In genomic region chr22:24164823-24165379, GRCh38 we compare ENCODE assay signal across 17 cellular contexts. TPM values are rescaled to one million over a fixed set of nuclear protein-coding genes. Genes with fewer than 3 reads are reported as not detected.
A peak's percentile ranks its signal among the peaks of the same experiment; 100 is the strongest.
DNase-seq lines count a peak whose midpoint lies in the region; ATAC-seq and TF ChIP-seq lines count a peak whose summit lies in the region.
"Had no signal": no experiment of that assay in that cellular context is flagged by ENCODE, and none has a peak within 500 bp of the region (broad histone marks: within the 10 kb centered on the region; RNA-seq: fewer than 3 reads in every experiment).

No MANE protein-coding gene starts in this region.

- no peaks in the 10 kb centered on the region for H3K27me3 ChIP-seq in tibial artery
- no peaks in the 10 kb centered on the region for H3K27me3 ChIP-seq in PC-9 (ENCODE audit: insufficient read depth, low read depth)
- H3K27me3 ChIP-seq: vagina had no signal

- no peaks in the 10 kb centered on the region for H3K79me2 ChIP-seq in PC-9 (ENCODE audit: low read depth)
- H3K79me2 ChIP-seq: parathyroid adenoma had no signal

- intact Hi-C loops in left ventricle myocardium superior (cut with micrococcal nuclease), result no loop called here
- intact Hi-C loops in tibial artery (cut with DNase I; ENCODE audit: low total_unique reads), result loop anchor here (5.0 kb wide), 1 partner anchor 48 kb away; no protein-coding TSS in a partner anchor
- intact Hi-C loops in PC-9 (cut with micrococcal nuclease; ENCODE audit: unreplicated experiment), result no loop called here

- TF ChIP-seq CTCF in tibial artery (IDR thresholded peaks at IDR 0.05) (no peak), PC-9 (conservative IDR thresholded peaks at IDR 0.05) (no peak)

- no peaks in the 10 kb centered on the region for H4K20me1 ChIP-seq in PC-9 (ENCODE audit: insufficient read depth)

- peak overlapping the region; percentile 33 for H3K27ac Mint-ChIP-seq in activated naive CD4-positive, alpha-beta T cell treated with anti-CD3 and anti-CD28 coated beads, Interleukin-2, amount 10 ng/mL, durations not matched to agents 7 days and 5 days
- peak overlapping the region; percentile 27 for H3K27ac Mint-ChIP-seq in T-helper 17 cell

- H3K4me1 Mint-ChIP-seq in activated naive CD4-positive, alpha-beta T cell treated with anti-CD3 and anti-CD28 coated beads, Interleukin-2, amount 10 ng/mL, durations not matched to agents 7 days and 5 days, result peaks cover 7% of the 10 kb centered on the region
- H3K4me1 Mint-ChIP-seq in T-helper 17 cell, result peaks cover 17% of the 10 kb centered on the region

- H3K36me3 ChIP-seq in tibial artery, result peaks cover 55 to 85% (median 75%) of the 10 kb centered on the region in 3 donors
- H3K36me3 ChIP-seq in PC-9 (ENCODE audit: low read depth), result no peaks in the 10 kb centered on the region

- H3K9me2 ChIP-seq in PC-9 (ENCODE audit: insufficient read depth), result no peaks in the 10 kb centered on the region

- peak overlapping the region; percentile 45 to 89 for H3K27ac ChIP-seq in tibial artery
- no peak overlapping the region for H3K27ac ChIP-seq in PC-9
- H3K27ac ChIP-seq: HL-60, parathyroid adenoma, vagina had no signal

- H3K9me3 ChIP-seq in T-helper 17 cell (ENCODE audit: control insufficient read depth, low read length, poor library complexity, severe bottlenecking), result no peaks in the 10 kb centered on the region
- H3K9me3 ChIP-seq in tibial artery, result no peaks in the 10 kb centered on the region
- no peaks in the 10 kb centered on the region for H3K9me3 ChIP-seq in PC-9 (ENCODE audit: insufficient read depth, low read depth)
- H3K9me3 ChIP-seq: vagina had no signal

- no peaks in the 10 kb centered on the region for H3F3A ChIP-seq in PC-9 (ENCODE audit: insufficient read depth, low read depth)

- BruUV-seq in PC-9 (replicated peaks; lab: Mats Ljungman, UMichigan), result no TSS peak

- H3K4me2 ChIP-seq in PC-9, result no peak overlapping the region

- H3K9me3 Mint-ChIP-seq in activated naive CD4-positive, alpha-beta T cell treated with anti-CD3 and anti-CD28 coated beads, Interleukin-2, amount 10 ng/mL, durations not matched to agents 7 days and 5 days, result no peaks in the 10 kb centered on the region
- H3K9me3 Mint-ChIP-seq: naive thymus-derived CD4-positive, alpha-beta T cell had no signal

- CTCF ChIA-PET in activated naive CD4-positive, alpha-beta T cell treated with anti-CD3 and anti-CD28 coated beads, Interleukin-2, amount 10 ng/mL, durations not matched to agents 7 days and 5 days (lab: Charles Lee), result interaction anchor here (1.8 to 2.2 kb wide), 2 partner anchors 9 to 10 kb away, joined by 7 read pairs; no protein-coding TSS in a partner anchor
- CTCF ChIA-PET in PC-9 (lab: Charles Lee), result no interaction called here

- H3K27me3 Mint-ChIP-seq in activated naive CD4-positive, alpha-beta T cell treated with anti-CD3 and anti-CD28 coated beads, Interleukin-2, amount 10 ng/mL, durations not matched to agents 7 days and 5 days, result no peaks in the 10 kb centered on the region
- no peaks in the 10 kb centered on the region for H3K27me3 Mint-ChIP-seq in T-helper 17 cell
- H3K27me3 Mint-ChIP-seq: naive thymus-derived CD4-positive, alpha-beta T cell had no signal

- H3K4me1 ChIP-seq in tibial artery (peaks cover 0 to 55% (median 36%) of the 10 kb centered on the region in 4 donors), PC-9 (replicated peaks; ENCODE audit: insufficient read depth) (no peaks in the 10 kb centered on the region)
- H3K4me1 ChIP-seq: vagina had no signal

- no peak overlapping the region for H3K4me3 Mint-ChIP-seq in activated naive CD4-positive, alpha-beta T cell treated with anti-CD3 and anti-CD28 coated beads, Interleukin-2, amount 10 ng/mL, durations not matched to agents 7 days and 5 days
- H3K4me3 Mint-ChIP-seq in T-helper 17 cell, result no peak overlapping the region
- H3K4me3 Mint-ChIP-seq: naive thymus-derived CD4-positive, alpha-beta T cell had no signal

- no peak overlapping the region for H2AFZ ChIP-seq in PC-9
- H2AFZ ChIP-seq: parathyroid adenoma had no signal

- DNase-seq in activated naive CD4-positive, alpha-beta T cell treated with anti-CD3 and anti-CD28 coated beads, Interleukin-2, amount 10 ng/mL, durations not matched to agents 7 days and 5 days, result no peak
- DNase-seq in activated naive CD4-positive, alpha-beta T cell treated with anti-CD3 and anti-CD28 coated beads, Interleukin-2, amount 50 U/mL, for 16 hours, result no peak
- DNase-seq in T-helper 17 cell (no peak), left ventricle myocardium superior (peak; percentile 78), tibial artery (no peak), PC-9 (no peak), iPS-NIHi7 (ENCODE audit: extremely low spot score) (no peak)
- DNase-seq in central memory CD4-positive, alpha-beta T cell, result no peak
- DNase-seq: activated CD4-positive, alpha-beta T cell treated with anti-CD3 and anti-CD28 coated beads for 4 hours; activated CD8-positive, alpha-beta memory T cell treated with anti-CD3 and anti-CD28 coated beads, Interleukin-2, amount 50 U/mL, for 4 hours; activated gamma-delta T cell; aorta; effector CD8-positive, alpha-beta T cell; naive thymus-derived CD4-positive, alpha-beta T cell had no signal

- no peak for ATAC-seq in T-helper 17 cell
- ATAC-seq in left ventricle myocardium superior, result peak; percentile 51
- ATAC-seq: naive thymus-derived CD4-positive, alpha-beta T cell had no signal

- POLR2A ChIA-PET in PC-9 (lab: Charles Lee; ENCODE audit: unreplicated experiment), result no interaction called here

- H3K4me3 ChIP-seq in tibial artery (no peak overlapping the region), PC-9 (no peak overlapping the region)
- H3K4me3 ChIP-seq: vagina had no signal

- H3K36me3 Mint-ChIP-seq in activated naive CD4-positive, alpha-beta T cell treated with anti-CD3 and anti-CD28 coated beads, Interleukin-2, amount 10 ng/mL, durations not matched to agents 7 days and 5 days, result peaks cover 21% of the 10 kb centered on the region
- peaks cover 2% of the 10 kb centered on the region for H3K36me3 Mint-ChIP-seq in T-helper 17 cell (ENCODE audit: low read depth)

RNA-seq across cellular contexts. Expression of gene SUSD2, which starts 16.4 kb away (rescaled TPM):
- total RNA-seq in T-helper 17 cell (1 to 10 TPM in 1 of 2 donors, under 1 TPM in 1; 0.80 to 1.1 TPM), left ventricle myocardium superior (3.3 TPM), PC-9 (2021) (5.5 and 5.7 TPM in 2 replicates)
